Comparison of ENCODE assay signal across 10 cellular contexts in the genomic region with DNA sequence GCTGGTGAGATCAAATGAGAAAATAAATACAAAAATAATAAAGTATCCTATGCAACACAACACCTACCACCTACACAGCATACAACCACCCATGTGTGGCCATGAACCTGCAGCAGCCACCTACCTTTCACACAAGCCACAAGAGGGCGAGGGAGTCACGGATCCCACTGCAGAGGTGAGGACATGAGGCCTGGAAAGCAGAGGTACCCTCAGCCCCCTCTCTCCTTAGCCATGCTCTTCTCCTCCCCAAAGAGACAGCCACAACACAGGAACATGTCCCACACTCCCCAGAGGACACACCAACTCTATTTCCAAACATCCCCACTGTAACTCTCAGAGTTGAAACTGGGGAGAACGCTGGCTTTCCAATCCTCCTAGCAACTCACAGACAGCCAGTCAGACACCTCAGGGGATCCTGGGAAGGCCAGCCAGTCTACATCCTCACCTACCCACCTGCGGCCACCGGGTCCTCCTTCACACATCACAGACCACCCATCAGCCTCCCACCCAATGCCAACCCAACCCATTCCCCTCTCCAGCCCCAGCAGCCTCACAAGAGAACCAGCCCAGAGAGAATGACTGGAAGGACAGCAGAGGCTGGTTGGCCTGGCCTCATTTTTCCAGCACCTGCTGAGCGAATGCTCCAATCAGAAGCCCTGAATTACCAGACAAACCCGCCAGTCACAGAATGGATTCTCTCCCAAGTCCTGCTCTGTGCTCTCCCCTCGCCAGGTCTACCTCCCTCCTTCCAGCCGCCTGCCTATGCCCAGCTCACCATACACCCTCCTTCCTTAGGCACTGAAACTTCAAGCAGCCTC. TPM values are rescaled to one million over a fixed set of nuclear protein-coding genes. Genes with fewer than 3 reads are reported as not detected.
DNase-seq lines count a peak whose midpoint lies in the region; ATAC-seq, FAIRE-seq and TF ChIP-seq lines count a peak whose summit lies in the region.
"Had no signal": no experiment of that assay in that cellular context is flagged by ENCODE, and none has a peak within 500 bp of the region (broad histone marks: within the 10 kb centered on the region; RNA-seq: fewer than 3 reads in every experiment).

No MANE protein-coding gene starts in this region.

- H2AFZ ChIP-seq in keratinocyte (ENCODE audit: control insufficient read depth, low read length): no peak overlapping the region

- H3K9me3 ChIP-seq in CD8-positive, alpha-beta memory T cell (ENCODE audit: low read length): no peaks in the 10 kb centered on the region
- H3K9me3 ChIP-seq in keratinocyte (ENCODE audit: control insufficient read depth, low read depth, low read length) (no peaks in the 10 kb centered on the region), SJCRH30 (replicated peaks) (no peaks in the 10 kb centered on the region), ascending aorta (no peaks in the 10 kb centered on the region)

- peaks cover 1 to 24% of the 10 kb centered on the region in 2 donors for H3K27me3 Mint-ChIP-seq in CD8-positive, alpha-beta memory T cell

- no peak overlapping the region for H3K4me2 ChIP-seq in keratinocyte (ENCODE audit: control insufficient read depth, extremely low read depth, insufficient read depth, low read depth, low read length)

- CTCF ChIA-PET in CD8-positive, alpha-beta memory T cell (lab: Charles Lee): no interaction called here

- H3K27me3 ChIP-seq in CD8-positive, alpha-beta memory T cell (ENCODE audit: insufficient read depth, low read length, poor library complexity, severe bottlenecking): no peaks in the 10 kb centered on the region
- H3K27me3 ChIP-seq in keratinocyte (ENCODE audit: control insufficient read depth, extremely low read depth, insufficient read depth, low read length): no peaks in the 10 kb centered on the region
- H3K27me3 ChIP-seq in SJCRH30: no peaks in the 10 kb centered on the region
- no peaks in the 10 kb centered on the region for H3K27me3 ChIP-seq in ascending aorta

- H3K9me1 ChIP-seq in keratinocyte (ENCODE audit: control insufficient read depth, extremely low read depth, insufficient read depth, low read length): no peaks in the 10 kb centered on the region

- H3K4me3 ChIP-seq in CD8-positive, alpha-beta memory T cell (ENCODE audit: low read length): no peak overlapping the region
- no peak overlapping the region for H3K4me3 ChIP-seq in keratinocyte (ENCODE audit: control insufficient read depth in 2 of 3, extremely low read depth in 1 of 3, insufficient read depth in 2 of 3, low read depth in 1 of 3, low read length in 3 of 3)
- H3K4me3 ChIP-seq in SJCRH30: no peak overlapping the region
- no peak overlapping the region for H3K4me3 ChIP-seq in ascending aorta

- H3K9ac ChIP-seq in keratinocyte (ENCODE audit: control insufficient read depth, extremely low read depth, insufficient read depth, low read length): no peak overlapping the region

- POLR2A ChIA-PET in CD8-positive, alpha-beta memory T cell (lab: Charles Lee): no interaction called here

- intact Hi-C loops in ascending aorta (cut with DNase I): no loop called here

- H3K9me3 Mint-ChIP-seq in CD8-positive, alpha-beta memory T cell: no peaks in the 10 kb centered on the region
- H3K9me3 Mint-ChIP-seq: activated B cell treated with CpG ODN at 0.5 μM for 24 hours; activated naive CD8-positive, alpha-beta T cell treated with anti-CD3 and anti-CD28 coated beads, Interleukin-2, amount 10 ng/mL, durations not matched to agents 7 days and 5 days had no signal

- H3K4me1 Mint-ChIP-seq in CD8-positive, alpha-beta memory T cell: no peaks in the 10 kb centered on the region
- H3K4me1 Mint-ChIP-seq: activated B cell treated with CpG ODN at 0.5 μM for 24 hours had no signal

- no peak for FAIRE-seq in keratinocyte (lab: Jason Lieb, UNC)

- no peaks in the 10 kb centered on the region for H3K4me1 ChIP-seq in CD8-positive, alpha-beta memory T cell (ENCODE audit: insufficient read depth, low read length)
- H3K4me1 ChIP-seq in keratinocyte (ENCODE audit: control insufficient read depth, extremely low read depth, insufficient read depth, low read length) (peaks cover 35% of the 10 kb centered on the region), SJCRH30 (no peaks in the 10 kb centered on the region), ascending aorta (peaks cover 0 to 5% of the 10 kb centered on the region in 2 donors)

- peak overlapping the region; percentile 84 for H3K27ac ChIP-seq in CD8-positive, alpha-beta memory T cell (ENCODE audit: low read depth, low read length)
- H3K27ac ChIP-seq in VCaP (peak overlapping the region; percentile 7; the same call in 1 of the 2 replicates), keratinocyte (ENCODE audit: control insufficient read depth, insufficient read depth, low read length) (peak overlapping the region; percentile 70), SJCRH30 (no peak overlapping the region), ascending aorta (no peak overlapping the region)

- H3K79me2 ChIP-seq in keratinocyte (ENCODE audit: control insufficient read depth, insufficient read depth, low read length): peaks cover 87% of the 10 kb centered on the region

- DNase-seq in CD8-positive, alpha-beta memory T cell: no peak
- no peak for DNase-seq in keratinocyte (ENCODE audit: low read depth, low spot score)
- no peak for DNase-seq in AG08395 (ENCODE audit: low spot score)
- DNase-seq in SJCRH30: no peak
- no peak for DNase-seq in ascending aorta (ENCODE audit: low spot score in 2 of 2)
- DNase-seq: activated B cell treated with CpG ODN at 0.5 μM for 24 hours; activated naive CD8-positive, alpha-beta T cell treated with anti-CD3 and anti-CD28 coated beads, Interleukin-2, amount 10 ng/mL, durations not matched to agents 7 days and 5 days had no signal

- dilution Hi-C loops in keratinocyte (cut with MboI; ENCODE audit: extremely low pct_ligation_motif_present, low sequenced_read_pairs): no loop called here

- H3K4me3 Mint-ChIP-seq in CD8-positive, alpha-beta memory T cell: no peak overlapping the region
- H3K4me3 Mint-ChIP-seq: activated B cell treated with CpG ODN at 0.5 μM for 24 hours; activated naive CD8-positive, alpha-beta T cell treated with anti-CD3 and anti-CD28 coated beads, Interleukin-2, amount 10 ng/mL, durations not matched to agents 7 days and 5 days had no signal

- H4K20me1 ChIP-seq in keratinocyte (ENCODE audit: control insufficient read depth, extremely low read depth, insufficient read depth, low read length): peaks cover 5% of the 10 kb centered on the region

- no peaks in the 10 kb centered on the region for H3K36me3 Mint-ChIP-seq in CD8-positive, alpha-beta memory T cell
- H3K36me3 Mint-ChIP-seq: activated naive CD8-positive, alpha-beta T cell treated with anti-CD3 and anti-CD28 coated beads, Interleukin-2, amount 10 ng/mL, durations not matched to agents 7 days and 5 days had no signal

- peak; percentile 52 for TF ChIP-seq CTCF in VCaP (conservative IDR thresholded peaks at IDR 0.05)
- peak; percentile 48 to 89 (median 69) for TF ChIP-seq CTCF in keratinocyte (optimal IDR thresholded peaks at IDR 0.05 in 1 of 3, IDR thresholded peaks at IDR 0.05 in 1 of 3, conservative IDR thresholded peaks at IDR 0.05 in 1 of 3; ENCODE audit: extremely low read depth in 1 of 3, insufficient read depth in 2 of 3, low read length in 3 of 3)
- TF ChIP-seq CTCF in ascending aorta (IDR thresholded peaks at IDR 0.05): no peak

- H3K27ac Mint-ChIP-seq in CD8-positive, alpha-beta memory T cell: peak overlapping the region in 1 of 8 donors; percentile 15
- H3K27ac Mint-ChIP-seq: activated B cell treated with CpG ODN at 0.5 μM for 24 hours; activated naive CD8-positive, alpha-beta T cell treated with anti-CD3 and anti-CD28 coated beads, Interleukin-2, amount 10 ng/mL, durations not matched to agents 7 days and 5 days had no signal

- ATAC-seq in GM18868 (IDR thresholded peaks at IDR 0.05; ENCODE audit: unreplicated experiment): peak; percentile 66
- no peak for ATAC-seq in HG03196 (IDR thresholded peaks at IDR 0.05; ENCODE audit: unreplicated experiment)

- H3K36me3 ChIP-seq in CD8-positive, alpha-beta memory T cell (ENCODE audit: insufficient read depth, low read length): no peaks in the 10 kb centered on the region
- peaks cover 5 to 20% of the 10 kb centered on the region in 2 experiments for H3K36me3 ChIP-seq in keratinocyte (ENCODE audit: control insufficient read depth in 2 of 2, extremely low read depth in 1 of 2, insufficient read depth in 2 of 2, low read length in 2 of 2)
- no peaks in the 10 kb centered on the region for H3K36me3 ChIP-seq in SJCRH30
- H3K36me3 ChIP-seq in ascending aorta: no peaks in the 10 kb centered on the region

RNA-seq across cellular contexts. Expression of a gene that starts 18.4 kb away (rescaled TPM):
- 1 to 10 TPM; 1.7 to 2.1 TPM for total RNA-seq in CD8-positive, alpha-beta memory T cell
- polyA plus RNA-seq in CD8-positive, alpha-beta memory T cell: 1.1 TPM
- 9.5 to 35.9 TPM (median 17.2 TPM) in 3 replicates for polyA plus RNA-seq in keratinocyte
- polyA plus RNA-seq in keratinocyte (2011; ENCODE audit: low read depth): 33.6 TPM
- polyA plus RNA-seq in keratinocyte (2011; cell fraction: cytosol; rRNA removed): 15.5 and 21.6 TPM in 2 replicates
- polyA plus RNA-seq in keratinocyte (2011; cell fraction: nucleus; rRNA removed): 59.9 and 60.9 TPM in 2 replicates
- polyA plus RNA-seq in keratinocyte (2012; ENCODE audit: low replicate concordance): 23.2 and 49.6 TPM in 2 replicates
- polyA minus RNA-seq in keratinocyte: 23.1 to 123 TPM (median 41.6 TPM) in 3 replicates
- polyA minus RNA-seq in keratinocyte (2011; cell fraction: cytosol; rRNA and poly(A)+ RNA removed): 34.3 TPM
- 61.4 and 75.7 TPM in 2 replicates for polyA minus RNA-seq in keratinocyte (2011; cell fraction: nucleus; rRNA and poly(A)+ RNA removed)
- total RNA-seq in SJCRH30 (2014; rRNA removed; shearing (Covaris generic)): 22.5 and 24.4 TPM in 2 replicates
- total RNA-seq in ascending aorta: 32.9 TPM

Comparison
In these comparisons a context has a peak if more than half of its experiments do, and no peak if none do; other contexts are left out.
1. H3K27ac ChIP-seq: peak in CD8-positive, alpha-beta memory T cell (single experiment), VCaP (single experiment) and keratinocyte (single experiment); none in SJCRH30 (single experiment) and ascending aorta (0 of 2).
2. CTCF ChIP-seq: peak in VCaP (single experiment) and keratinocyte (3 of 3); none in ascending aorta (0 of 3).